Comparison of ENCODE assay signal across 8 cellular contexts in genomic region chr6:42547407-42548329, GRCh38. TPM values are rescaled to one million over a fixed set of nuclear protein-coding genes. Genes with fewer than 3 reads are reported as not detected.
DNase-seq lines count a peak whose midpoint lies in the region; ATAC-seq lines count a peak whose summit lies in the region.

No MANE protein-coding gene starts in this region.

- H3K27ac ChIP-seq in HUES48 (ENCODE audit: low read depth, low read length), result no peak overlapping the region

- H3K9ac ChIP-seq in HUES48 (ENCODE audit: low read depth, low read length), result peak overlapping the region; percentile 36; the same call in 1 of the 2 replicates

- H3K27me3 ChIP-seq in HUES48 (ENCODE audit: control insufficient read depth, insufficient read depth, low read length) (no peaks in the 10 kb centered on the region), mononuclear cell (ENCODE audit: insufficient read depth, low read length) (no peaks in the 10 kb centered on the region)

- H3K36me3 ChIP-seq in HUES48 (ENCODE audit: control insufficient read depth, insufficient read depth, low read length), result no peaks in the 10 kb centered on the region

- peak; percentile 86 for ATAC-seq in GM19452 (IDR thresholded peaks at IDR 0.05; ENCODE audit: unreplicated experiment)

- H3K4me1 ChIP-seq in HUES48 (ENCODE audit: control insufficient read depth, insufficient read depth, low read length), result peaks cover 13% of the 10 kb centered on the region
- H3K4me1 ChIP-seq in mononuclear cell (ENCODE audit: insufficient read depth, low read length), result peaks cover 26% of the 10 kb centered on the region

- no peaks in the 10 kb centered on the region for H3K9me3 ChIP-seq in HUES48 (ENCODE audit: control insufficient read depth, insufficient read depth, low read length)
- H3K9me3 ChIP-seq in mononuclear cell (ENCODE audit: low read depth, low read length), result no peaks in the 10 kb centered on the region

- peak; percentile 7 to 94 (median 84) for DNase-seq in C1 segment of cervical spinal cord (lab: John Stamatoyannopoulos, UW)
- DNase-seq in NOMO-1 treated with dmso at 0.1 percent for 144 hours (lab: John Stamatoyannopoulos, UW; ENCODE audit: unreplicated experiment), result peak; percentile 85
- peak; percentile 86 for DNase-seq in activated T-cell treated with anti-CD3 and anti-CD28 coated beads for 1 hour (ENCODE audit: low read depth)
- DNase-seq in epidermal melanocyte (ENCODE audit: insufficient read length, low spot score), result peak; percentile 91
- DNase-seq in stimulated activated CD8-positive, alpha-beta memory T cell treated with anti-CD3 and anti-CD28 coated beads, Interleukin-15, amount 100 ng/mL, for 48 hours (ENCODE audit: low read depth in 2 of 2), result peak; percentile 79 to 80

- H3K4me3 ChIP-seq in HUES48 (ENCODE audit: low read depth, low read length), result peak overlapping the region; percentile 57
- peak overlapping the region; percentile 38 for H3K4me3 ChIP-seq in mononuclear cell (ENCODE audit: low read length)

RNA-seq across cellular contexts. Expression of gene UBR2, which starts 16.2 kb away (rescaled TPM):
- total RNA-seq in mononuclear cell, result 25.2 TPM
